In genomic region chr5:165497707-165498106, GRCh38 we compare ENCODE assay signal across 12 cellular contexts.
DNase-seq lines count a peak whose midpoint lies in the region; ATAC-seq, FAIRE-seq and TF ChIP-seq lines count a peak whose summit lies in the region.
"Had no signal": no experiment of that assay in that cellular context is flagged by ENCODE, and none has a peak within 500 bp of the region (broad histone marks: within the 10 kb centered on the region; RNA-seq: fewer than 3 reads in every experiment).

No MANE protein-coding gene starts in this region.

- no peaks in the 10 kb centered on the region for H3K36me3 Mint-ChIP-seq in naive thymus-derived CD8-positive, alpha-beta T cell
- no peaks in the 10 kb centered on the region for H3K36me3 Mint-ChIP-seq in activated CD4-positive, alpha-beta memory T cell treated with anti-CD3 and anti-CD28 coated beads, Interleukin-2, amount 10 ng/mL, durations not matched to agents 7 days and 5 days (ENCODE audit: low read depth)

- H2AFZ ChIP-seq in H1 (ENCODE audit: low read length) = peak overlapping the region; percentile 12; the same call in 1 of the 2 replicates

- no peaks in the 10 kb centered on the region for H4K20me1 ChIP-seq in H1 (replicated peaks in 1 of 2; ENCODE audit: control insufficient read depth in 1 of 2, insufficient read depth in 2 of 2, low read length in 2 of 2)

- no peaks in the 10 kb centered on the region for H3K79me1 ChIP-seq in H1 (ENCODE audit: low read depth, low read length)

- H3K23me2 ChIP-seq in H1 (ENCODE audit: low read depth, low read length) = no peaks in the 10 kb centered on the region

- H3K4me1 Mint-ChIP-seq in naive thymus-derived CD8-positive, alpha-beta T cell = no peaks in the 10 kb centered on the region
- no peaks in the 10 kb centered on the region for H3K4me1 Mint-ChIP-seq in activated CD4-positive, alpha-beta memory T cell treated with anti-CD3 and anti-CD28 coated beads, Interleukin-2, amount 10 ng/mL, durations not matched to agents 7 days and 5 days

- peak; percentile 39 for FAIRE-seq in H1 (lab: Jason Lieb, UNC)
- FAIRE-seq: G401.6 had no signal

- no peak for TF ChIP-seq POLR2A in H1 (IDR thresholded peaks at IDR 0.05; ENCODE audit: control extremely low read depth in 1 of 2, low read depth in 2 of 2, low read length in 2 of 2)

- no peak overlapping the region for H3K4ac ChIP-seq in H1 (replicated peaks; ENCODE audit: insufficient read length, low read depth, low read length)

- no peak overlapping the region for H3K4me3 ChIP-seq in NT2/D1 (ENCODE audit: insufficient read length, low read depth)
- H3K4me3 ChIP-seq in H1 (ENCODE audit: extremely low read depth in 1 of 4, insufficient read depth in 2 of 4, low read depth in 3 of 4, low read length in 4 of 4) = no peak overlapping the region
- H3K4me3 ChIP-seq: skin epidermis, tibial artery had no signal

- no peak overlapping the region for H3K27ac ChIP-seq in H1 (ENCODE audit: low read depth, low read length)
- H3K27ac ChIP-seq: skin epidermis, tibial artery had no signal

- H3K4me2 ChIP-seq in H1 (ENCODE audit: insufficient read depth in 1 of 2, low read depth in 2 of 2, low read length in 2 of 2) = no peak overlapping the region

- H2BK20ac ChIP-seq in H1 (ENCODE audit: low read length) = no peak overlapping the region

- POLR2A ChIA-PET in H1 (lab: Charles Lee; ENCODE audit: partially characterized antibody) = no interaction called here
- POLR2A ChIA-PET in naive thymus-derived CD8-positive, alpha-beta T cell (lab: Charles Lee) = no interaction called here
- POLR2A ChIA-PET in activated CD4-positive, alpha-beta memory T cell treated with anti-CD3 and anti-CD28 coated beads, Interleukin-2, amount 10 ng/mL, durations not matched to agents 7 days and 5 days (lab: Charles Lee) = no interaction called here

- H3K27me3 ChIP-seq in NT2/D1 (ENCODE audit: insufficient read depth, insufficient read length) (no peaks in the 10 kb centered on the region), H1 (replicated peaks in 1 of 4; ENCODE audit: control insufficient read depth in 3 of 4, extremely low read depth in 1 of 4, insufficient read depth in 3 of 4, low read length in 3 of 4) (no peaks in the 10 kb centered on the region)
- H3K27me3 ChIP-seq: tibial artery had no signal

- peak; percentile 48 to 58 for TF ChIP-seq RAD21 in H1 (IDR thresholded peaks at IDR 0.05 in 1 of 2, conservative IDR thresholded peaks at IDR 0.05 in 1 of 2; ENCODE audit: low read depth in 2 of 2, low read length in 2 of 2)

- no peaks in the 10 kb centered on the region for H3K79me2 ChIP-seq in H1 (ENCODE audit: control insufficient read depth in 1 of 2, insufficient read depth in 2 of 2, low read length in 2 of 2)

- TF ChIP-seq EP300 in H1 (IDR thresholded peaks at IDR 0.05; ENCODE audit: borderline replicate concordance in 1 of 2, low read depth in 2 of 2, low read length in 2 of 2) = no peak

- no peak overlapping the region for H2AK5ac ChIP-seq in H1 (ENCODE audit: low read depth, low read length)

- H3K27ac Mint-ChIP-seq in naive thymus-derived CD8-positive, alpha-beta T cell = no peak overlapping the region
- H3K27ac Mint-ChIP-seq in activated CD4-positive, alpha-beta memory T cell treated with anti-CD3 and anti-CD28 coated beads, Interleukin-2, amount 10 ng/mL, durations not matched to agents 7 days and 5 days = no peak overlapping the region

- H3K4me1 ChIP-seq in NT2/D1 (ENCODE audit: insufficient read depth, insufficient read length) = no peaks in the 10 kb centered on the region
- H3K4me1 ChIP-seq in H1 (replicated peaks in 1 of 4; ENCODE audit: control insufficient read depth in 3 of 4, insufficient read depth in 4 of 4, low read length in 3 of 4) = no peaks in the 10 kb centered on the region
- H3K4me1 ChIP-seq: tibial artery had no signal

- no peak overlapping the region for H4K91ac ChIP-seq in H1 (replicated peaks; ENCODE audit: insufficient read length, low read length)

- H2BK5ac ChIP-seq in H1 (ENCODE audit: low read depth, low read length) = no peak overlapping the region

- no peak overlapping the region for H2BK120ac ChIP-seq in H1 (replicated peaks; ENCODE audit: low read depth, low read length)

- H3K9ac ChIP-seq in NT2/D1 (ENCODE audit: insufficient read length, low read depth) (no peak overlapping the region), H1 (replicated peaks in 1 of 4; ENCODE audit: extremely low read depth in 1 of 4, low read depth in 3 of 4, low read length in 3 of 4) (no peak overlapping the region)

- H3K23ac ChIP-seq in H1 (ENCODE audit: insufficient read length) = no peak overlapping the region

- no peak overlapping the region for H3K14ac ChIP-seq in H1 (ENCODE audit: insufficient read length)

- TF ChIP-seq CTCF in GM13976 (IDR thresholded peaks at IDR 0.05; ENCODE audit: borderline replicate concordance, control extremely low read depth, extremely low read depth, insufficient read depth, missing control alignments) (no peak), H1 (IDR thresholded peaks at IDR 0.05; ENCODE audit: control extremely low read depth in 1 of 3, insufficient read depth in 1 of 3, low read depth in 1 of 3, low read length in 3 of 3) (peak in 2 of 3 experiments; percentile 35 to 53; a peak in 2 of 4 replicates)

- no peak overlapping the region for H3K56ac ChIP-seq in H1 (replicated peaks; ENCODE audit: insufficient read length, low read depth, low read length)

- no peak for ATAC-seq in naive thymus-derived CD8-positive, alpha-beta T cell
- ATAC-seq in HG03135 (IDR thresholded peaks at IDR 0.05; ENCODE audit: unreplicated experiment) = no peak

- no peak overlapping the region for H4K8ac ChIP-seq in H1 (ENCODE audit: extremely low read depth, insufficient read depth, low read length)

- no peak overlapping the region for H2BK15ac ChIP-seq in H1 (ENCODE audit: low read length)

- H3K18ac ChIP-seq in H1 (ENCODE audit: extremely low read depth, low read length) = no peak overlapping the region

- DNase-seq in A172 (ENCODE audit: low spot score) = peak; percentile 59
- DNase-seq in GM13976 (ENCODE audit: low spot score) = peak; percentile 13
- peak; percentile 9 for DNase-seq in NT2/D1 (ENCODE audit: low read depth, low spot score)
- peak in 1 of 2 experiments; percentile 7 for DNase-seq in H1 (ENCODE audit: low read depth in 1 of 2, low spot score in 2 of 2)
- no peak for DNase-seq in naive thymus-derived CD8-positive, alpha-beta T cell
- DNase-seq in activated CD4-positive, alpha-beta memory T cell treated with anti-CD3 and anti-CD28 coated beads, Interleukin-2, amount 10 ng/mL, durations not matched to agents 7 days and 5 days = no peak
- DNase-seq in NCI-H187 (lab: John Stamatoyannopoulos, UW) = no peak
- DNase-seq: head of caudate nucleus, tibial artery had no signal

- no peak overlapping the region for H3K4me3 Mint-ChIP-seq in naive thymus-derived CD8-positive, alpha-beta T cell
- no peak overlapping the region for H3K4me3 Mint-ChIP-seq in activated CD4-positive, alpha-beta memory T cell treated with anti-CD3 and anti-CD28 coated beads, Interleukin-2, amount 10 ng/mL, durations not matched to agents 7 days and 5 days

- CTCF ChIA-PET in H1 (lab: Charles Lee; ENCODE audit: partially characterized antibody) = interaction anchor here (0.8 kb wide), 3 partner anchors 11 to 1539 kb away, joined by 3 read pairs; no protein-coding TSS in a partner anchor
- CTCF ChIA-PET in activated CD4-positive, alpha-beta memory T cell treated with anti-CD3 and anti-CD28 coated beads, Interleukin-2, amount 10 ng/mL, durations not matched to agents 7 days and 5 days (lab: Charles Lee) = no interaction called here

- in situ Hi-C loops in GM13976 (cut with MboI; ENCODE audit: low sequenced_read_pairs, unreplicated experiment) = no loop called here

- no peaks in the 10 kb centered on the region for H3K27me3 Mint-ChIP-seq in naive thymus-derived CD8-positive, alpha-beta T cell
- H3K27me3 Mint-ChIP-seq in activated CD4-positive, alpha-beta memory T cell treated with anti-CD3 and anti-CD28 coated beads, Interleukin-2, amount 10 ng/mL, durations not matched to agents 7 days and 5 days = no peaks in the 10 kb centered on the region

- 81% methylated on average over 5 of the region's 5 CpGs; no CpG with 5 or more reads in 1 of the 2 experiments for WGBS in H1 (ENCODE audit: extremely low coverage in 1 of 2, insufficient coverage in 1 of 2, insufficient read length in 1 of 2, insufficient replicate concordance in 2 of 2, low coverage in 1 of 2, low lambda C conversion rate in 2 of 2, missing lambda C conversion rate in 1 of 2), 2 experiments

- H3K9me3 Mint-ChIP-seq in naive thymus-derived CD8-positive, alpha-beta T cell = peaks cover 0 to 14% (median 2%) of the 10 kb centered on the region in 9 donors
- peaks cover 11% of the 10 kb centered on the region for H3K9me3 Mint-ChIP-seq in activated CD4-positive, alpha-beta memory T cell treated with anti-CD3 and anti-CD28 coated beads, Interleukin-2, amount 10 ng/mL, durations not matched to agents 7 days and 5 days

- no peak overlapping the region for H4K5ac ChIP-seq in H1 (ENCODE audit: insufficient read length, low read depth, low read length)

- H3K9me3 ChIP-seq in NT2/D1 (ENCODE audit: insufficient read depth, low read length) = no peaks in the 10 kb centered on the region
- H3K9me3 ChIP-seq in H1 (ENCODE audit: insufficient read depth in 2 of 2, low read depth in 1 of 2, low read length in 1 of 2) = no peaks in the 10 kb centered on the region; a peak in 1 of 4 replicates
- H3K9me3 ChIP-seq: tibial artery had no signal

- H3K36me3 ChIP-seq in NT2/D1 (ENCODE audit: insufficient read depth, insufficient read length, low read length) (no peaks in the 10 kb centered on the region), H1 (ENCODE audit: control insufficient read depth in 2 of 4, insufficient read depth in 4 of 4, low read length in 3 of 4) (no peaks in the 10 kb centered on the region)
- H3K36me3 ChIP-seq: tibial artery had no signal

- H2BK12ac ChIP-seq in H1 (ENCODE audit: low read depth, low read length) = no peak overlapping the region

TF ChIP-seq in H1, 55 proteins besides CTCF, POLR2A, EP300 and RAD21 (continues in another document):
- no peak for TF ChIP-seq SIX5 (IDR thresholded peaks at IDR 0.05; ENCODE audit: low read depth, low read length)
- no peak for TF ChIP-seq SAP30 (IDR thresholded peaks at IDR 0.05; ENCODE audit: insufficient read depth, insufficient replicate concordance, low read length)
- TF ChIP-seq KDM5A (IDR thresholded peaks at IDR 0.05; ENCODE audit: low read length) = no peak
- no peak for TF ChIP-seq RFX5 (IDR thresholded peaks at IDR 0.05; ENCODE audit: borderline replicate concordance, low read depth, low read length)
- TF ChIP-seq SP4 (IDR thresholded peaks at IDR 0.05; ENCODE audit: low read length) = no peak
- no peak for TF ChIP-seq NANOG (IDR thresholded peaks at IDR 0.05; ENCODE audit: insufficient read depth, low read depth, low read length, poor library complexity, severe bottlenecking)
- no peak for TF ChIP-seq TBP (IDR thresholded peaks at IDR 0.05; ENCODE audit: low read depth, low read length)
- TF ChIP-seq E2F6 (IDR thresholded peaks at IDR 0.05) = no peak

Comparison
In these comparisons a context has a peak if more than half of its experiments do, and no peak if none do; other contexts are left out.
1. DNase-seq: peak in A172 (single experiment), GM13976 (single experiment) and NT2/D1 (single experiment); none in naive thymus-derived CD8-positive, alpha-beta T cell (0 of 10), activated CD4-positive, alpha-beta memory T cell treated with anti-CD3 and anti-CD28 coated beads, Interleukin-2, amount 10 ng/mL, durations not matched to agents 7 days and 5 days (single experiment) and NCI-H187 (0 of 2).